In the genomic region with DNA sequence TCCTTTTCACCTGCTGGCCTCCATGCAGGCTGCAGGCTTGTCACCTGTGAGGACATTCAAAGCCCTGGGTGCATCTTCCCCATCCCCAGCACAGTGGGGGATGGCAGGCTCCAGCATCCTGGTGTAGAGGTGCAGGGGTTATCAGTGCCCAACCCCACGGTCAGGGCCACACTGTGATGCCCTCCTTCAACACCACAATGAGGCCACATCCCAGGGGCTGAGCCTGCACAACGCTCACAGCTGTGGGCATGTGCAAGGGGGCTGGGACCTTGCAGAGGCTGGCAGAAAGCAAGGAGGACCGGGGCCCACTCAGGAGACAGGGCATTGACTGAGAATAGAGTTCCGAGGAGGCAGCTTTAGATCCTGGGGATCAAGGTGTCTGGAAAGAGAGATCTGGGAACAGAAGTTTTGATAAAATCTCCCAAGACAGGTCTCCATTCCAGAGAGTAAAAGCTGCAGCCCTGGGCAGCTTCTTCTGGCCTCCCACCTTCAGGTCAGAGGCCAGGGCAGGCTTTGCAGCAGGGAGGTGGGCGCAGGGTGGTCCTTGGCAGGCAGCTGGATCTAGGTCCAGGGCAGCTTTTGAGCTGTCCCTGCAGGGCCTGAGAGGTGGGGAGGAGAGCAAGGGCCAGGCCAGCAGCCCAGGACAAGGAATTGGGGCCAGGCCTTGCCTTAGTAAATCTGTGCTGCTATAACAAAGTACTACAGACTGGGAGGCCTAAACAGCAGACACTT, we compare ENCODE assay signal across 17 cellular contexts.
DNase-seq lines count a peak whose midpoint lies in the region; ATAC-seq and TF ChIP-seq lines count a peak whose summit lies in the region.
"Had no signal": no experiment of that assay in that cellular context is flagged by ENCODE, and none has a peak within 500 bp of the region (broad histone marks: within the 10 kb centered on the region; RNA-seq: fewer than 3 reads in every experiment).

No MANE protein-coding gene starts in this region.

- H3K27me3 Mint-ChIP-seq in stimulated activated naive B cell treated with anti-CD40 and anti-IgM and Interleukin-4, amounts not matched to agents 10 μg/mL and 1 μg/mL and 100 μg/mL, for 72 hours, result no peaks in the 10 kb centered on the region

- H3K27me3 ChIP-seq in right atrium auricular region, result no peaks in the 10 kb centered on the region
- H3K27me3 ChIP-seq: BLaER1 had no signal

- H3K4me1 ChIP-seq in right atrium auricular region, result no peaks in the 10 kb centered on the region
- H3K4me1 ChIP-seq: BLaER1 had no signal

- H3K4me1 Mint-ChIP-seq in stimulated activated naive B cell treated with anti-CD40 and anti-IgM and Interleukin-4, amounts not matched to agents 10 μg/mL and 1 μg/mL and 100 μg/mL, for 72 hours, result no peaks in the 10 kb centered on the region
- H3K4me1 Mint-ChIP-seq: CD8-positive, alpha-beta memory T cell; H9 had no signal

- H3K36me3 ChIP-seq in right atrium auricular region, result no peaks in the 10 kb centered on the region
- H3K36me3 ChIP-seq: BLaER1 had no signal

- ATAC-seq in Right ventricle myocardium superior (ENCODE audit: poor library complexity) (no peak), GM21737 (IDR thresholded peaks at IDR 0.05; ENCODE audit: unreplicated experiment) (no peak), GM21423 (IDR thresholded peaks at IDR 0.05; ENCODE audit: unreplicated experiment) (no peak)
- ATAC-seq in stimulated activated naive B cell treated with anti-CD40 and anti-IgM and Interleukin-4, amounts not matched to agents 10 μg/mL and 1 μg/mL and 100 μg/mL, for 72 hours (replicated peaks), result no peak
- ATAC-seq: Panc1, Right ventricle myocardium inferior had no signal

- TF ChIP-seq CTCF in right atrium auricular region (IDR thresholded peaks at IDR 0.05), result no peak

- peaks cover 10 to 16% of the 10 kb centered on the region in 2 donors for H3K9me3 Mint-ChIP-seq in stimulated activated naive B cell treated with anti-CD40 and anti-IgM and Interleukin-4, amounts not matched to agents 10 μg/mL and 1 μg/mL and 100 μg/mL, for 72 hours

- no peak overlapping the region for H3K4me3 Mint-ChIP-seq in stimulated activated naive B cell treated with anti-CD40 and anti-IgM and Interleukin-4, amounts not matched to agents 10 μg/mL and 1 μg/mL and 100 μg/mL, for 72 hours
- H3K4me3 Mint-ChIP-seq: CD8-positive, alpha-beta memory T cell; H9 had no signal

- no peak overlapping the region for H3K4me3 ChIP-seq in right atrium auricular region
- H3K4me3 ChIP-seq: BLaER1 had no signal

- peaks cover 0 to 2% of the 10 kb centered on the region in 2 donors for H3K36me3 Mint-ChIP-seq in stimulated activated naive B cell treated with anti-CD40 and anti-IgM and Interleukin-4, amounts not matched to agents 10 μg/mL and 1 μg/mL and 100 μg/mL, for 72 hours
- H3K36me3 Mint-ChIP-seq: CD8-positive, alpha-beta memory T cell had no signal

- intact Hi-C loops in Right ventricle myocardium superior (cut with DNase I), result no loop called here

- peaks cover 0 to 4% of the 10 kb centered on the region in 2 donors for H3K9me3 ChIP-seq in right atrium auricular region

- no peak overlapping the region for H3K27ac ChIP-seq in right atrium auricular region
- H3K27ac ChIP-seq: BLaER1, KMS-11 had no signal

- DNase-seq in right atrium auricular region (ENCODE audit: low spot score) (peak; percentile 42), Right ventricle myocardium superior (no peak), mesenteric fat pad (ENCODE audit: low spot score) (peak; percentile 74), OCI-M1 (lab: John Stamatoyannopoulos, UW) (no peak)
- DNase-seq in stimulated activated naive B cell treated with anti-CD40 and anti-IgM and Interleukin-4, amounts not matched to agents 10 μg/mL and 1 μg/mL and 100 μg/mL, for 72 hours, result no peak
- no peak for DNase-seq in effector CD4-positive, alpha-beta T cell
- DNase-seq: CD8-positive, alpha-beta memory T cell; H9; NCI-H1048; NCI-H146; NCI-H510A treated with DMSO at 0.1 percent for 48 hours had no signal

- H3K27ac Mint-ChIP-seq in stimulated activated naive B cell treated with anti-CD40 and anti-IgM and Interleukin-4, amounts not matched to agents 10 μg/mL and 1 μg/mL and 100 μg/mL, for 72 hours, result peak overlapping the region; percentile 51
- H3K27ac Mint-ChIP-seq: CD8-positive, alpha-beta memory T cell; H9 had no signal

Comparison
In these comparisons a context has a peak if more than half of its experiments do, and no peak if none do; other contexts are left out.
1. DNase-seq: peak in right atrium auricular region (single experiment) and mesenteric fat pad (single experiment); none in Right ventricle myocardium superior (single experiment), stimulated activated naive B cell treated with anti-CD40 and anti-IgM and Interleukin-4, amounts not matched to agents 10 μg/mL and 1 μg/mL and 100 μg/mL, for 72 hours (single experiment), OCI-M1 (single experiment) and effector CD4-positive, alpha-beta T cell (single experiment).